ENCODE assay signal across 1 cellular context in the genomic region with DNA sequence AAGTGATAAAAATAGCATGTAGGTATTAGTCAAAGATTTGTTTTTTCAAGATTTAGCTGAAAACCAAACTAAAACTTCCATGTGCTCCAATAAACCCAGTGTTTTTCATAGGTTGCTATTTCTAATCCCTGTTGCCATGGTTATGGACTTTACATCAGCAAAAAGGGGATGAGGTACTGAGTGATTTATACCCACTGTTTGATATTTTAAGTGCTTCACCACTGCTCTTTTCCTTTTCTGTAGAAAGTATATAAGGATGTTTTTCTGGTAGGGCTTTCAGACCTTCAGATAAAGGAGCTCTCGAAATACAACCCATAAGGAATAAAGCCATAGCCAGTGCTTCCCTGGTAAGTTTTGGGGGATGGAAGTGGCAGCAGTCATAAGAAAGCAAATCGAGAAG.
A peak's percentile ranks its signal among the peaks of the same experiment; 100 is the strongest.
TF ChIP-seq lines count a peak whose summit lies in the region.

A gene with protein sequence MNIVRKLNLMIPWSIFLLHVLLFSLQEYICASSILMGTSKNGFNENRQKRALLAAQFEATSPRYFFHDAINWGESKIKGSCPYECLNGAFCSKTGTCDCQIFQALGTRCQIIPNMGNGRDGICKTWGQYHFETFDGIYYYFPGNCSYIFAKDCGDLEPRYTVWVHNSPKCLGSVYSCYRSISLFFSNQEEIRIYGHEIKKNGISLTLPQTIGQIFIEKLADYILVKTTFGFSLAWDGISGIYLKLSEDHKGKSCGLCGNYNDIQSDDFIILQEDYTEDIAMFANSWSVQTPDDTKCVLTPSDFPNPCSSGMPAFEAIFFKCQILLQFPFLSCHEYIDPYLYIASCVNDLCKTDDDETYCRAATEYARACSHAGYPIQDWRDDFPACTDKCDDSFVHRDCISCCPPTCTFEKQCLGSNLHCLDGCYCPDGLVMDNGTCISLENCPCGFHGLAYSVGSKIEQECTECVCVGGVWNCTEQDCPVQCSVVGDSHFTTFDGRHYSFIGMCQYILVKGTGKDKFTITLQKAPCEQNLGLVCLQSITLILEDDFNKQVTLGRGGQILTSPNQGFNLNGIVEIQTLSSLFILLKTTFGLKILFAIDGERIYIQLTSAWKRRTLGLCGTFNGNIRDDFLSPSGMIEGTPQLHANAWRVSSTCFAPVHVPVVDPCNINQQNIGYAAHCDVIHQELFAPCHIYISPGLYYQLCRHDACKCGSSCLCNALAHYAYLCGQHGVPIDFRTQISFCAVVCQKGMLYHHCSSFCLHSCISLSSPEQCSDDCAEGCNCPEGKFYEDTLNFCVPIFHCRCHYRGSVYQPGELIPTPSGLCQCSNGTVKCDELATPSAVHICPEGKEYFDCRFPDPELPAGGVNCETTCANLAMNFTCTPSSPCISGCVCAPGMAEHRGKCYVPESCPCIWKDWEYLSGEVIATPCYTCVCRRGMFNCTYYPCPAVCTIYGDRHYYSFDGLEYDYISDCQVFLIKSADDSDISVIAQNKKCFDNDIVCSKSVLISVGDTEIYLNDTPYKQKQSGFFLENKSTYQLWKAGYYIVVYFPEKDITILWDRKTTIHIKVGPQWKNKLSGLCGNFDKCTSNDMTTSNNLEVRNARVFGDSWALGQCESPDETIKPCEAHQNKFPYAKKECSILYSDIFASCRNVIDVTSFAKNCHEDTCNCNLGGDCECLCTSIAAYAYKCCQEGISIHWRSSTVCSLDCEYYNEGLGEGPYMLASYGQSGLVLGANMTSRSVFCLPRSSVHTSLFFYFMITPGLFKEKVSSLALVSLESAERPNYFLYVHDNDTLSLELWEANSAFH (N-terminal part only) (plus strand): TSS at position 279 of the 400 bp plus-strand sequence. CDS start 109,895 bp downstream, outside the sequence.

TF ChIP-seq in HEK293T, 16 proteins besides CTCF, POLR2A, EP300 and RAD21:
- no peak for TF ChIP-seq ELF4 (IDR thresholded peaks at IDR 0.05)
- no peak for TF ChIP-seq FOXM1 (IDR thresholded peaks at IDR 0.05; ENCODE audit: borderline replicate concordance)
- TF ChIP-seq, protein P1, sequence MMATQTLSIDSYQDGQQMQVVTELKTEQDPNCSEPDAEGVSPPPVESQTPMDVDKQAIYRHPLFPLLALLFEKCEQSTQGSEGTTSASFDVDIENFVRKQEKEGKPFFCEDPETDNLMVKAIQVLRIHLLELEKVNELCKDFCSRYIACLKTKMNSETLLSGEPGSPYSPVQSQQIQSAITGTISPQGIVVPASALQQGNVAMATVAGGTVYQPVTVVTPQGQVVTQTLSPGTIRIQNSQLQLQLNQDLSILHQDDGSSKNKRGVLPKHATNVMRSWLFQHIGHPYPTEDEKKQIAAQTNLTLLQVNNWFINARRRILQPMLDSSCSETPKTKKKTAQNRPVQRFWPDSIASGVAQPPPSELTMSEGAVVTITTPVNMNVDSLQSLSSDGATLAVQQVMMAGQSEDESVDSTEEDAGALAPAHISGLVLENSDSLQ (IDR thresholded peaks at IDR 0.05), result peak; percentile 36; the same call in 1 of the 2 replicates
- no peak for TF ChIP-seq NFRKB (IDR thresholded peaks at IDR 0.05)
